8 cellular contexts compared by ENCODE assay signal in the genomic region with DNA sequence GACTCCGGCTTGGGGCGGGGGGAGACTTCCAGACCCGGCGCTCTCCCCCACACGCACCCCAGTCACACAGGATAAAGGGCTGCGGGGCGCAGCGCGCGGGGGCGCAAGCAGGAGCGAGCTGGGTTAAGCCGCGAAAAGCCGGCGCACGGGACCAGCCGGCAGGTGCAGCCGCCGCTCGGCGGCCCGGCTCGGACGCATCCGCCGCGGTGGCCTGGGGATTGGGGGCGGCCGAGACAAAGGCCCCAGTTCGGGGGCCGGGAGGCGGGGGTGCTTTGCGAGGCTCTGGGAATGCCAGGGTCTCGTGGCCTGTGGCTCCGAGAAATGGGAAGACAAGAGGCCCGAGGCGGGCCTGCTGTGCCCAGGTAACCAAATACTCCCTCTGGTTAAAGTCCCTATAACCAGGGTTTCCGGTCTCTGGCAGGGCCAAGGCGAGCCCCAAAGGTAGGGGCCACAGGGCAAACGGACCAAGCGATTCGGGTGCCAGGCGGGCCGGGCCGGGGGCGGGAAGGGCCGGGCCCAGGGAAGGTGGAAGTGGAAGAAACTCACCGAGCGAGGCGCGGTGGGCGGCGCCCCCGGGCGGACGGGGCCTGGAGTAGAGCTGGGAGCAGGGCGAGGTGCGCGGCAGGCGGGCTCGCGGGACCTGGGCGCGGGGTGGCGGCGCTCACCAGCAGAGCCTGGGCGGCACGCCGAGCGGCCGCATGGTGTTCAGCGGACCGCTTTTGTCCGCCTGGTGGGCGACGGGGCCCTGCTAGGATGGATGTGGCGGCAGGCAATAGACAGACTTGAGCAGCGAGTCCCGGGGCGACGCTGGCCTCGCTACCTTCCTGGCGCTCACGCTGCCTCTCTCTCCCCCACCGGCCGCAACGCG. TPM values are rescaled to one million over a fixed set of nuclear protein-coding genes. Genes with fewer than 3 reads are reported as not detected.
DNase-seq lines count a peak whose midpoint lies in the region; TF ChIP-seq lines count a peak whose summit lies in the region.

A gene (minus strand): TSS at position 849 of the 868 bp plus-strand sequence. CDS start 6,170 bp downstream, outside the sequence.

- no TSS peak for BruUV-seq in Calu3 (replicated peaks; lab: Mats Ljungman, UMichigan)

- WGBS in iPS DF 6.9 (ENCODE audit: insufficient coverage, insufficient read length) = no CpG with 5 or more reads among the region's 89 CpGs
- WGBS in testis, 2 donors = 13 to 17% methylated on average over 5 to 88 of the region's 89 CpGs

- H3K4me1 Mint-ChIP-seq in Calu3 (ENCODE audit: low read depth, unreplicated experiment) = peaks cover 8% of the 10 kb centered on the region

- H3K36me3 ChIP-seq in iPS DF 6.9 (ENCODE audit: control insufficient read depth, insufficient read depth, low read length) = no peaks in the 10 kb centered on the region
- H3K36me3 ChIP-seq in testis (ENCODE audit: low read depth, missing control alignments) = no peaks in the 10 kb centered on the region

- peaks cover 93% of the 10 kb centered on the region for H3K27me3 ChIP-seq in iPS DF 6.9 (ENCODE audit: control insufficient read depth, insufficient read depth, low read length)
- no peaks in the 10 kb centered on the region for H3K27me3 ChIP-seq in testis

- H3K4me1 ChIP-seq in iPS DF 6.9 (ENCODE audit: control insufficient read depth, insufficient read depth, low read length) (peaks cover 13% of the 10 kb centered on the region), testis (peaks cover 35% of the 10 kb centered on the region)

- peaks cover 37% of the 10 kb centered on the region for H3K36me3 Mint-ChIP-seq in Calu3 (ENCODE audit: insufficient read depth, unreplicated experiment)

- DNase-seq in activated CD8-positive, alpha-beta memory T cell treated with anti-CD3 and anti-CD28 coated beads for 24 hours = peak; percentile 72
- DNase-seq in activated CD8-positive, alpha-beta memory T cell treated with anti-CD3 and anti-CD28 coated beads, Interleukin-2, amount 50 U/mL, for 4 hours = no peak
- DNase-seq in iPS DF 6.9 (ENCODE audit: low read depth, low spot score) = no peak
- no peak for DNase-seq in testis
- DNase-seq in GM10266 (ENCODE audit: extremely low spot score) = no peak
- no peak for DNase-seq in HCEC 1CT
- DNase-seq in Calu3 = no peak

- no peaks in the 10 kb centered on the region for H3K27me3 Mint-ChIP-seq in Calu3 (ENCODE audit: unreplicated experiment)

- no peak within 1 kb of the TSS for H3K4me3 Mint-ChIP-seq in Calu3 (ENCODE audit: low read depth, unreplicated experiment)

- no peaks in the 10 kb centered on the region for H3K9me3 Mint-ChIP-seq in Calu3 (ENCODE audit: low read depth, unreplicated experiment)

- CTCF ChIA-PET in Calu3 (lab: Charles Lee) = interaction anchor here (0.8 kb wide), 1 partner anchor 66 kb away, joined by 3 read pairs; no protein-coding TSS in a partner anchor

- no peak for TF ChIP-seq POLR2A in testis (IDR thresholded peaks at IDR 0.05)

- H3K27ac ChIP-seq in VCaP = peak within 1 kb of the TSS; percentile 98
- H3K27ac ChIP-seq in iPS DF 6.9 (ENCODE audit: low read length) = no peak within 1 kb of the TSS
- H3K27ac ChIP-seq in testis = no peak within 1 kb of the TSS

- H3K27ac Mint-ChIP-seq in Calu3 (ENCODE audit: unreplicated experiment) = no peak within 1 kb of the TSS

- intact Hi-C loops in testis (cut with DNase I; ENCODE audit: low total_unique reads) = loop anchor here (10.0 kb wide), 1 partner anchor 418 kb away; no protein-coding TSS in a partner anchor
- intact Hi-C loops in Calu3 (cut with micrococcal nuclease; ENCODE audit: unreplicated experiment) = no loop called here

- TF ChIP-seq CTCF in VCaP (conservative IDR thresholded peaks at IDR 0.05) (peak; percentile 23), testis (IDR thresholded peaks at IDR 0.05) (no peak), GM10266 (IDR thresholded peaks at IDR 0.05; ENCODE audit: control insufficient read depth, insufficient read depth, low read depth, missing control alignments) (no peak), Calu3 (IDR thresholded peaks at IDR 0.05; ENCODE audit: unreplicated experiment) (no peak)

- no peaks in the 10 kb centered on the region for H3K9me3 ChIP-seq in iPS DF 6.9 (ENCODE audit: control insufficient read depth, insufficient read depth, low read length)
- no peaks in the 10 kb centered on the region for H3K9me3 ChIP-seq in testis

- peak within 1 kb of the TSS; percentile 4; the same call in 1 of the 2 replicates for H3K4me3 ChIP-seq in iPS DF 6.9 (ENCODE audit: low read length)
- peak within 1 kb of the TSS; percentile 15 for H3K4me3 ChIP-seq in testis

RNA-seq across cellular contexts. Expression of the gene that starts here (rescaled TPM):
- 10 to 100 TPM; 11.9 to 13.5 TPM for total RNA-seq in testis
- 6.6 TPM for polyA plus RNA-seq in testis (ENCODE audit: insufficient read depth, low read depth, low replicate concordance)
- total RNA-seq in Calu3 (2022) = 9.6 and 13.6 TPM in 2 replicates
